15 cellular contexts compared by ENCODE assay signal in the genomic region with DNA sequence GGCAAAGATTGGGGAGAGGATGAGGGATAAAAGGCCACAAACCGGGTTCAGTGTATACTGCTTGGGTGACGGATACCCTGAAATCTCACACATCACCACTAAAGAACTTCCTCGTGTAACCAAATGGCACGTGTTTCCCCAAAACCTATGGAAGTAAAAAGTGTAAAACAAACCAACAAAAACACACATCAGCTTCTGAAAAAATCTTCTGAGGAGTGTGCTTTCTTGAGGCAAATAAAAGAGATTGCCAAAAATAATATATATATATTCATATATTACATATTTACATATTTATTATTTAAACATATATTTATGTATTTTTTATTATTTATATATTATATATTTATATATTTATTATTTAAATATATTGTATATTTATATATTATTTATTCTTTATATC.
"Had no signal": no experiment of that assay in that cellular context is flagged by ENCODE, and none has a peak within 500 bp of the region (broad histone marks: within the 10 kb centered on the region; RNA-seq: fewer than 3 reads in every experiment).

No MANE protein-coding gene starts in this region.

- H3K27me3 Mint-ChIP-seq: activated naive CD8-positive, alpha-beta T cell; natural killer cell treated with Interleukin-12 subunit alpha and Interleukin-12 subunit beta and Interleukin-15 and Interleukin-18, amount 100 ng/mL, for 72 hours had no signal

- H3K27ac Mint-ChIP-seq: activated naive CD8-positive, alpha-beta T cell had no signal

- ATAC-seq: activated T-cell treated with anti-CD3 and anti-CD28 coated beads, Interleukin-2, amount 50 U/mL, for 4 hours; body of pancreas; left lung; mucosa of descending colon; natural killer cell treated with Interleukin-12 subunit alpha and Interleukin-12 subunit beta and Interleukin-15 and Interleukin-18, amount 100 ng/mL, for 72 hours had no signal

- H3K9me3 Mint-ChIP-seq: activated T-cell treated with anti-CD3 and anti-CD28 coated beads, Interleukin-2, amount 50 U/mL, for 4 hours; natural killer cell treated with Interleukin-12 subunit alpha and Interleukin-12 subunit beta and Interleukin-15 and Interleukin-18, amount 100 ng/mL, for 72 hours had no signal

- H3K4me3 Mint-ChIP-seq: activated naive CD8-positive, alpha-beta T cell had no signal

- DNase-seq: activated CD4-positive, alpha-beta T cell treated with anti-CD3 and anti-CD28 coated beads for 4 hours; activated effector memory CD4-positive, alpha-beta T cell treated with anti-CD3 and anti-CD28 coated beads, Interleukin-2, amount 50 U/mL, for 16 hours; activated T-cell treated with anti-CD3 and anti-CD28 coated beads, Interleukin-2, amount 50 U/mL, for 4 hours; amygdala; body of pancreas; caudate nucleus; hippocampal formation; kidney; left lung; mucosa of descending colon; stimulated activated CD4-positive, alpha-beta T cell treated with anti-CD3 and anti-CD28 coated beads, Interleukin-1b, Interleukin-23, amount 100 ng/mL, for 48 hours; thyroid gland; WERI-Rb-1 had no signal

- H3K36me3 Mint-ChIP-seq: activated naive CD8-positive, alpha-beta T cell; natural killer cell treated with Interleukin-12 subunit alpha and Interleukin-12 subunit beta and Interleukin-15 and Interleukin-18, amount 100 ng/mL, for 72 hours had no signal
